24 cellular contexts compared by ENCODE assay signal in genomic region chr6:45052325-45052724, GRCh38.
"Had no signal": no experiment of that assay in that cellular context is flagged by ENCODE, and none has a peak within 500 bp of the region (broad histone marks: within the 10 kb centered on the region; RNA-seq: fewer than 3 reads in every experiment).

No MANE protein-coding gene starts in this region.

- H3K9me3 ChIP-seq: adrenal gland, breast epithelium, SJSA1 had no signal

- H3K27ac ChIP-seq: adrenal gland, breast epithelium, RWPE1, SJSA1 had no signal

- H3K27me3 ChIP-seq: adrenal gland, breast epithelium, SJSA1 had no signal

- H3K4me1 ChIP-seq: adrenal gland, breast epithelium had no signal

- ATAC-seq: activated CD8-positive, alpha-beta T cell treated with anti-CD3 and anti-CD28 coated beads, Interleukin-2, amount 10 ng/mL, durations not matched to agents 7 days and 5 days; Panc1; SK-N-SH treated with all-trans-retinoic acid at 6 μM for 48 hours; WTC11 had no signal

- H3K4me3 ChIP-seq: adrenal gland, breast epithelium, SJSA1 had no signal

- H3K4me3 Mint-ChIP-seq: activated CD8-positive, alpha-beta T cell treated with anti-CD3 and anti-CD28 coated beads, Interleukin-2, amount 10 ng/mL, durations not matched to agents 7 days and 5 days; activated naive CD8-positive, alpha-beta T cell treated with anti-CD3 and anti-CD28 coated beads, Interleukin-2, amount 10 ng/mL, durations not matched to agents 7 days and 5 days; T-helper 1 cell treated with Interleukin-12 subunit alpha and Interleukin-12 subunit beta and Interleukin-4 antibody, amounts not matched to agents 30 μg/mL and 1 μg/mL, for 36 hours; WTC11 had no signal

- H3K27ac Mint-ChIP-seq: activated CD8-positive, alpha-beta T cell treated with anti-CD3 and anti-CD28 coated beads, Interleukin-2, amount 10 ng/mL, durations not matched to agents 7 days and 5 days; activated naive CD8-positive, alpha-beta T cell treated with anti-CD3 and anti-CD28 coated beads, Interleukin-2, amount 10 ng/mL, durations not matched to agents 7 days and 5 days; T-helper 1 cell treated with Interleukin-12 subunit alpha and Interleukin-12 subunit beta and Interleukin-4 antibody, amounts not matched to agents 30 μg/mL and 1 μg/mL, for 36 hours had no signal

- H3K36me3 ChIP-seq: adrenal gland, breast epithelium, SJSA1 had no signal

- H3K36me3 Mint-ChIP-seq: WTC11 had no signal

- DNase-seq: activated CD4-positive, alpha-beta T cell treated with anti-CD3 and anti-CD28 coated beads for 48 hours; activated CD4-positive, alpha-beta T cell treated with anti-CD3 and anti-CD28 coated beads, Interleukin-2, amount 50 U/mL, for 4 hours; activated CD4-positive, CD25-positive, alpha-beta regulatory T cell treated with anti-CD3 and anti-CD28 coated beads, Interleukin-2, amount 50 U/mL, for 72 hours; activated CD8-positive, alpha-beta memory T cell treated with anti-CD3 and anti-CD28 coated beads, Interleukin-2, amount 50 U/mL, for 48 hours; activated CD8-positive, alpha-beta T cell treated with anti-CD3 and anti-CD28 coated beads, Interleukin-2, amount 10 ng/mL, durations not matched to agents 7 days and 5 days; activated naive CD4-positive, alpha-beta T cell treated with anti-CD3 and anti-CD28 coated beads, Interleukin-2, amount 50 U/mL, for 16 hours; activated naive CD8-positive, alpha-beta T cell treated with anti-CD3 and anti-CD28 coated beads, Interleukin-2, amount 10 ng/mL, durations not matched to agents 7 days and 5 days; activated T-cell treated with anti-CD3 and anti-CD28 coated beads, Interleukin-2, amount 50 U/mL, for 1 hour; adrenal gland; anterior cingulate cortex; central memory CD4-positive, alpha-beta T cell; NCI-H1048; NCI-H1930; NCI-H2107; NCI-H510A treated with DMSO at 0.1 percent for 48 hours; SHP77; SW 1271 had no signal

- H3K9me3 Mint-ChIP-seq: WTC11 had no signal
